ENCODE assay signal across 9 cellular contexts in the genomic region with DNA sequence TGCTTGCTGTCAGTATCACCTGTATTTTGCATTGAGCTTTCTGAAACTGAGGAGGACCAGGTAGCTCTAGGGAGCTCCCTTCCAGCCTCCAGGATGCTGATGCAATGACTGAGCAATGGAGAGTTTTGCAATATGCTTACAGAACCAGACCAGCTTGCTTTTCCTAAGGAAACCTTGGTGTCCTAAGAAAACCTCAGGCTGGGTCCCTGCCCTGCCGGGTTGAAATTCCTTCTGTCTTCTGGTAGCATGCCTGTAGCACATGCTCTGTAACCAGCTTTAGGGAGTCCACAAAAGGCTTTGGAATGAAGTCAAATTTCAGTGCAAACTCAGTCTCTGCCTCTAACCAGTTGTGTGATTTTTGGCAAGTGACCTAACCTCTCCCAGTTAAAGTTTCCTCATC.
DNase-seq lines count a peak whose midpoint lies in the region; TF ChIP-seq lines count a peak whose summit lies in the region.
"Had no signal": no experiment of that assay in that cellular context is flagged by ENCODE, and none has a peak within 500 bp of the region (broad histone marks: within the 10 kb centered on the region; RNA-seq: fewer than 3 reads in every experiment).

No MANE protein-coding gene starts in this region.

- no peaks in the 10 kb centered on the region for H3K4me1 Mint-ChIP-seq in activated T-helper 1 cell treated with anti-CD3 and anti-CD28 coated beads, Interleukin-12 subunit alpha, Interleukin-12 subunit beta, Interleukin-2, Interleukin-4 antibody, amounts not matched to agents 30 ng/mL and 10 ng/mL and 1 ng/mL, durations not matched to agents 14 hours and 24 hours and 36 hours (ENCODE audit: low read depth)

- no peaks in the 10 kb centered on the region for H3K27me3 ChIP-seq in osteoblast (ENCODE audit: insufficient read depth, low read length)

- no peaks in the 10 kb centered on the region for H4K20me1 ChIP-seq in osteoblast (ENCODE audit: insufficient read depth, low read length)

- H3K27me3 Mint-ChIP-seq in activated T-helper 1 cell treated with anti-CD3 and anti-CD28 coated beads, Interleukin-12 subunit alpha, Interleukin-12 subunit beta, Interleukin-2, Interleukin-4 antibody, amounts not matched to agents 30 ng/mL and 10 ng/mL and 1 ng/mL, durations not matched to agents 14 hours and 24 hours and 36 hours (ENCODE audit: insufficient read depth) = peaks cover 11% of the 10 kb centered on the region

- no peak for TF ChIP-seq POLR2A in erythroblast (IDR thresholded peaks at IDR 0.05; ENCODE audit: low read length)

- peak; percentile 34 for DNase-seq in DMS 273 treated with DMSO at 0.1 percent for 48 hours (lab: John Stamatoyannopoulos, UW)
- DNase-seq in NCI-H446 treated with DMSO at 0.1 percent for 48 hours (lab: John Stamatoyannopoulos, UW) = peak; percentile 29
- DNase-seq in erythroblast (lab: John Stamatoyannopoulos, UW) = peak; percentile 20 to 73
- peak; percentile 72 for DNase-seq in osteoblast (ENCODE audit: insufficient read length, low spot score, missing footprints)
- DNase-seq in activated T-helper 1 cell treated with anti-CD3 and anti-CD28 coated beads, Interleukin-12 subunit alpha, Interleukin-12 subunit beta, Interleukin-2, Interleukin-4 antibody, amounts not matched to agents 30 ng/mL and 10 ng/mL and 1 ng/mL, durations not matched to agents 14 hours and 24 hours and 36 hours (ENCODE audit: low spot score) = no peak
- DNase-seq in KBM-7 = no peak
- DNase-seq in medulla oblongata (ENCODE audit: extremely low spot score) = no peak
- DNase-seq in effector CD4-positive, alpha-beta T cell = no peak
- DNase-seq: activated CD4-positive, alpha-beta T cell treated with anti-CD3 and anti-CD28 coated beads for 48 hours had no signal

- intact Hi-C loops in activated T-helper 1 cell treated with anti-CD3 and anti-CD28 coated beads, Interleukin-12 subunit alpha, Interleukin-12 subunit beta, Interleukin-2, Interleukin-4 antibody, amounts not matched to agents 30 ng/mL and 10 ng/mL and 1 ng/mL, durations not matched to agents 14 hours and 24 hours and 36 hours (cut with micrococcal nuclease) = no loop called here

- H3K4me1 ChIP-seq in osteoblast (ENCODE audit: insufficient read depth, low read length) = peaks cover 11% of the 10 kb centered on the region

- H3K4me3 Mint-ChIP-seq in activated T-helper 1 cell treated with anti-CD3 and anti-CD28 coated beads, Interleukin-12 subunit alpha, Interleukin-12 subunit beta, Interleukin-2, Interleukin-4 antibody, amounts not matched to agents 30 ng/mL and 10 ng/mL and 1 ng/mL, durations not matched to agents 14 hours and 24 hours and 36 hours = no peak overlapping the region

- peaks cover 6% of the 10 kb centered on the region for H3K36me3 Mint-ChIP-seq in activated T-helper 1 cell treated with anti-CD3 and anti-CD28 coated beads, Interleukin-12 subunit alpha, Interleukin-12 subunit beta, Interleukin-2, Interleukin-4 antibody, amounts not matched to agents 30 ng/mL and 10 ng/mL and 1 ng/mL, durations not matched to agents 14 hours and 24 hours and 36 hours (ENCODE audit: low read depth)

- no peak for TF ChIP-seq CTCF in osteoblast (IDR thresholded peaks at IDR 0.05; ENCODE audit: extremely low read depth, low read depth, low read length)

- no peak overlapping the region for H3K4me3 ChIP-seq in osteoblast (ENCODE audit: insufficient read depth, low read length)

- no peaks in the 10 kb centered on the region for H3K36me3 ChIP-seq in osteoblast (ENCODE audit: insufficient read depth, low read length)

- peaks cover 12% of the 10 kb centered on the region for H3K9me3 Mint-ChIP-seq in activated T-helper 1 cell treated with anti-CD3 and anti-CD28 coated beads, Interleukin-12 subunit alpha, Interleukin-12 subunit beta, Interleukin-2, Interleukin-4 antibody, amounts not matched to agents 30 ng/mL and 10 ng/mL and 1 ng/mL, durations not matched to agents 14 hours and 24 hours and 36 hours

- H2AFZ ChIP-seq in osteoblast (ENCODE audit: low read length) = no peak overlapping the region

- H3K79me2 ChIP-seq in osteoblast (ENCODE audit: insufficient read depth, low read length) = no peaks in the 10 kb centered on the region

- in situ Hi-C loops in KBM-7 (cut with MboI; ENCODE audit: low pct_unique_long_range_greater_than_20kb, low sequenced_read_pairs) = no loop called here

- no peak overlapping the region for H3K27ac Mint-ChIP-seq in activated T-helper 1 cell treated with anti-CD3 and anti-CD28 coated beads, Interleukin-12 subunit alpha, Interleukin-12 subunit beta, Interleukin-2, Interleukin-4 antibody, amounts not matched to agents 30 ng/mL and 10 ng/mL and 1 ng/mL, durations not matched to agents 14 hours and 24 hours and 36 hours

- no peaks in the 10 kb centered on the region for H3K9me3 ChIP-seq in osteoblast (ENCODE audit: low read depth, low read length)

- H3K4me2 ChIP-seq in osteoblast (ENCODE audit: insufficient read depth, low read length) = peak overlapping the region; percentile 39

- H3K27ac ChIP-seq in osteoblast (ENCODE audit: low read depth, low read length) = peak overlapping the region; percentile 51

Comparison
In these comparisons a context has a peak if more than half of its experiments do, and no peak if none do; other contexts are left out.
1. DNase-seq: peak in DMS 273 treated with DMSO at 0.1 percent for 48 hours (single experiment), NCI-H446 treated with DMSO at 0.1 percent for 48 hours (single experiment), erythroblast (2 of 2) and osteoblast (single experiment); none in activated T-helper 1 cell treated with anti-CD3 and anti-CD28 coated beads, Interleukin-12 subunit alpha, Interleukin-12 subunit beta, Interleukin-2, Interleukin-4 antibody, amounts not matched to agents 30 ng/mL and 10 ng/mL and 1 ng/mL, durations not matched to agents 14 hours and 24 hours and 36 hours (single experiment), KBM-7 (single experiment), medulla oblongata (single experiment) and effector CD4-positive, alpha-beta T cell (single experiment).